8 cellular contexts compared by ENCODE assay signal in genomic region chr11:61752117-61752924, GRCh38. TPM values are rescaled to one million over a fixed set of nuclear protein-coding genes. Genes with fewer than 3 reads are reported as not detected.
DNase-seq lines count a peak whose midpoint lies in the region; ATAC-seq and TF ChIP-seq lines count a peak whose summit lies in the region.

Gene MYRF, plus strand, starts transcription at chr11:61752636. Its CDS starts 109 bp downstream, at chr11:61752745.

- no peaks in the 10 kb centered on the region for H3K36me3 ChIP-seq in esophagus squamous epithelium
- no peaks in the 10 kb centered on the region for H3K36me3 ChIP-seq in thoracic aorta

- H3K4me1 Mint-ChIP-seq in nephron progenitor cell = peaks cover 74% of the 10 kb centered on the region

- DNase-seq in NCI-H2227 (lab: John Stamatoyannopoulos, UW; ENCODE audit: unreplicated experiment) (peak; percentile 69), NCI-H2227 treated with DMSO at 0.1 percent for 48 hours (lab: John Stamatoyannopoulos, UW) (no peak), NOMO-1 treated with dmso at 0.1 percent for 144 hours (lab: John Stamatoyannopoulos, UW; ENCODE audit: unreplicated experiment) (peak; percentile 24), activated T-helper 1 cell treated with Interleukin-2 at 50 U/mL for 16 hours (ENCODE audit: low read depth) (peak; percentile 50), esophagus squamous epithelium (lab: John Stamatoyannopoulos, UW) (no peak), nephron progenitor cell (peak; percentile 82), thoracic aorta (ENCODE audit: low spot score) (no peak)

- no peaks in the 10 kb centered on the region for H3K9me3 Mint-ChIP-seq in nephron progenitor cell

- peaks cover 31% of the 10 kb centered on the region for H3K27me3 Mint-ChIP-seq in nephron progenitor cell (ENCODE audit: low read depth, poor library complexity)

- TF ChIP-seq POLR2A in esophagus squamous epithelium (IDR thresholded peaks at IDR 0.05) = no peak

- 11 to 14% methylated on average over 7 to 8 of the region's 93 CpGs for WGBS in esophagus squamous epithelium, 2 donors

- TF ChIP-seq CTCF in esophagus squamous epithelium (IDR thresholded peaks at IDR 0.05) (peak in 5 of 6 experiments; percentile 26 to 65 (median 49)), nephron progenitor cell (IDR thresholded peaks at IDR 0.05) (peak; percentile 20), thoracic aorta (IDR thresholded peaks at IDR 0.05) (peak; percentile 37)

- H3K27me3 ChIP-seq in esophagus squamous epithelium (peaks cover 0 to 49% (median 0%) of the 10 kb centered on the region in 4 donors), thoracic aorta (replicated peaks; ENCODE audit: insufficient read depth) (no peaks in the 10 kb centered on the region)

- no peaks in the 10 kb centered on the region for H3K36me3 Mint-ChIP-seq in nephron progenitor cell (ENCODE audit: low read depth)

- H3K27ac ChIP-seq in esophagus squamous epithelium (no peak within 1 kb of the TSS), thoracic aorta (no peak within 1 kb of the TSS)

- peak within 1 kb of the TSS; percentile 86 for H3K4me3 Mint-ChIP-seq in nephron progenitor cell

- ATAC-seq in thoracic aorta (ENCODE audit: insufficient number of reproducible peaks, low FRiP score, low read depth) = no peak
- ATAC-seq in GM21619 (IDR thresholded peaks at IDR 0.05; ENCODE audit: unreplicated experiment) = no peak

- no peak within 1 kb of the TSS for H3K27ac Mint-ChIP-seq in nephron progenitor cell

- H3K9me3 ChIP-seq in esophagus squamous epithelium = no peaks in the 10 kb centered on the region
- H3K9me3 ChIP-seq in thoracic aorta = no peaks in the 10 kb centered on the region

- intact Hi-C loops in esophagus squamous epithelium (cut with DNase I) = no loop called here

- H3K4me3 ChIP-seq in esophagus squamous epithelium = peak within 1 kb of the TSS; percentile 20 to 71 (median 44)
- peak within 1 kb of the TSS; percentile 67 for H3K4me3 ChIP-seq in thoracic aorta

- peaks cover 4 to 34% (median 17%) of the 10 kb centered on the region in 3 donors for H3K4me1 ChIP-seq in esophagus squamous epithelium
- peaks cover 0 to 11% of the 10 kb centered on the region in 2 donors for H3K4me1 ChIP-seq in thoracic aorta (ENCODE audit: control insufficient read depth in 1 of 2, low read depth in 2 of 2)

RNA-seq across cellular contexts. Expression of gene MYRF, which starts in this region (rescaled TPM):
- total RNA-seq in esophagus squamous epithelium = under 1 TPM in 3 of 4 donors, not detected in 1; 0.09 to 0.95 (median 0.22) TPM
- total RNA-seq in thoracic aorta = 1 to 10 TPM in 1 of 2 donors, not detected in 1; 5.1 TPM

Comparison
In these comparisons a context has a peak if more than half of its experiments do, and no peak if none do; other contexts are left out.
1. DNase-seq: peak in NCI-H2227 (single experiment), NOMO-1 treated with dmso at 0.1 percent for 144 hours (single experiment), activated T-helper 1 cell treated with Interleukin-2 at 50 U/mL for 16 hours (single experiment) and nephron progenitor cell (single experiment); none in NCI-H2227 treated with DMSO at 0.1 percent for 48 hours (single experiment), esophagus squamous epithelium (single experiment) and thoracic aorta (single experiment).
2. Peak in every context shown above with its lines, with median percentiles within 50 percentile points of each other: CTCF ChIP-seq.